Comparison of ENCODE assay signal across 12 cellular contexts in genomic region chr1:3810149-3810761, GRCh38. TPM values are rescaled to one million over a fixed set of nuclear protein-coding genes. Genes with fewer than 3 reads are reported as not detected.
"Had no signal": no experiment of that assay in that cellular context is flagged by ENCODE, and none has a peak within 500 bp of the region (broad histone marks: within the 10 kb centered on the region; RNA-seq: fewer than 3 reads in every experiment).

No MANE protein-coding gene starts in this region.

RNA-seq across cellular contexts. Expression of gene SMIM1, which starts 37.7 kb away (rescaled TPM):
- total RNA-seq: activated CD4-positive, alpha-beta memory T cell treated with anti-CD3 and anti-CD28 coated beads, Interleukin-2, amount 10 ng/mL, durations not matched to agents 7 days and 5 days; ascending aorta; MCF 10A; SJCRH30; T-helper 1 cell treated with Interleukin-12 subunit alpha and Interleukin-12 subunit beta and Interleukin-4 antibody, amounts not matched to agents 30 ng/mL and 1 ng/mL, for 36 hours; T-helper 2 cell treated with Interferon-gamma antibody and Interleukin-4, amounts not matched to agents 100 ng/mL and 5 ng/mL, for 36 hours had no signal

RNA-seq across cellular contexts. Expression of gene CCDC27, which starts 58.0 kb away (rescaled TPM):
- total RNA-seq: activated CD4-positive, alpha-beta memory T cell treated with anti-CD3 and anti-CD28 coated beads, Interleukin-2, amount 10 ng/mL, durations not matched to agents 7 days and 5 days; activated naive CD8-positive, alpha-beta T cell treated with anti-CD3 and anti-CD28 coated beads for 36 hours; activated T-cell treated with anti-CD3 and anti-CD28 coated beads, Interleukin-2, amount 50 U/mL, for 72 hours; activated T-helper 17 cell treated with anti-CD3 and anti-CD28 coated beads, Interleukin-2, amount 50 U/mL, for 72 hours; ascending aorta; cardiac septum; MCF 10A; OCI-LY7; PC-9; SJCRH30; T-helper 1 cell treated with Interleukin-12 subunit alpha and Interleukin-12 subunit beta and Interleukin-4 antibody, amounts not matched to agents 30 ng/mL and 1 ng/mL, for 36 hours; T-helper 2 cell treated with Interferon-gamma antibody and Interleukin-4, amounts not matched to agents 100 ng/mL and 5 ng/mL, for 36 hours had no signal
